Comparison of ENCODE assay signal across 15 cellular contexts in genomic region chr13:100304241-100304640, GRCh38.
"Had no signal": no experiment of that assay in that cellular context is flagged by ENCODE, and none has a peak within 500 bp of the region (broad histone marks: within the 10 kb centered on the region; RNA-seq: fewer than 3 reads in every experiment).

No MANE protein-coding gene starts in this region.

- H3K4me3 Mint-ChIP-seq: activated naive CD8-positive, alpha-beta T cell treated with anti-CD3 and anti-CD28 coated beads for 36 hours; activated T-helper 1 cell treated with anti-CD3 and anti-CD28 coated beads, Interleukin-12 subunit alpha, Interleukin-12 subunit beta, Interleukin-2, Interleukin-4 antibody, amounts not matched to agents 30 ng/mL and 10 ng/mL and 1 ng/mL, durations not matched to agents 14 hours and 24 hours and 36 hours; effector memory CD8-positive, alpha-beta T cell had no signal

- H3K27me3 Mint-ChIP-seq: activated naive CD8-positive, alpha-beta T cell treated with anti-CD3 and anti-CD28 coated beads for 36 hours; effector memory CD8-positive, alpha-beta T cell had no signal

- H3K4me3 ChIP-seq: prostate gland, tibial artery, uterus had no signal

- H3K27ac ChIP-seq: prostate gland, tibial artery, uterus, WERI-Rb-1 had no signal

- H3K36me3 Mint-ChIP-seq: activated naive CD8-positive, alpha-beta T cell treated with anti-CD3 and anti-CD28 coated beads for 36 hours had no signal

- ATAC-seq: effector memory CD8-positive, alpha-beta T cell; left ventricle myocardium superior; right cardiac atrium had no signal

- H3K27me3 ChIP-seq: tibial artery, uterus had no signal

- H3K4me1 ChIP-seq: prostate gland, uterus had no signal

- H3K36me3 ChIP-seq: prostate gland, uterus had no signal

- H3K4me1 Mint-ChIP-seq: activated naive CD8-positive, alpha-beta T cell treated with anti-CD3 and anti-CD28 coated beads for 36 hours had no signal

- DNase-seq: activated CD4-positive, alpha-beta T cell treated with anti-CD3 and anti-CD28 coated beads, Interleukin-2, amount 50 U/mL, for 4 hours; activated naive CD8-positive, alpha-beta T cell treated with anti-CD3 and anti-CD28 coated beads for 36 hours; activated T-cell treated with anti-CD3 and anti-CD28 coated beads for 4 hours; amniotic stem cell; dermis blood vessel endothelial cell; effector memory CD8-positive, alpha-beta T cell; left ventricle myocardium superior; right cardiac atrium; stimulated activated CD4-positive, alpha-beta T cell treated with anti-CD3 and anti-CD28 coated beads, Interleukin-2, amount 100 ng/mL, for 24 hours; stimulated activated naive CD4-positive, alpha-beta T cell treated with Interleukin-2 at 50 U/mL for 16 hours; tibial artery; uterus; WERI-Rb-1 had no signal

- H3K9me3 ChIP-seq: prostate gland, tibial artery, uterus had no signal

- H3K27ac Mint-ChIP-seq: activated naive CD8-positive, alpha-beta T cell treated with anti-CD3 and anti-CD28 coated beads for 36 hours; activated T-helper 1 cell treated with anti-CD3 and anti-CD28 coated beads, Interleukin-12 subunit alpha, Interleukin-12 subunit beta, Interleukin-2, Interleukin-4 antibody, amounts not matched to agents 30 ng/mL and 10 ng/mL and 1 ng/mL, durations not matched to agents 14 hours and 24 hours and 36 hours; effector memory CD8-positive, alpha-beta T cell had no signal

- H3K9me3 Mint-ChIP-seq: activated naive CD8-positive, alpha-beta T cell treated with anti-CD3 and anti-CD28 coated beads for 36 hours; activated T-helper 1 cell treated with anti-CD3 and anti-CD28 coated beads, Interleukin-12 subunit alpha, Interleukin-12 subunit beta, Interleukin-2, Interleukin-4 antibody, amounts not matched to agents 30 ng/mL and 10 ng/mL and 1 ng/mL, durations not matched to agents 14 hours and 24 hours and 36 hours; effector memory CD8-positive, alpha-beta T cell had no signal
